13 cellular contexts compared by ENCODE assay signal in genomic region chr1:2528611-2528965, GRCh38. TPM values are rescaled to one million over a fixed set of nuclear protein-coding genes. Genes with fewer than 3 reads are reported as not detected.
DNase-seq lines count a peak whose midpoint lies in the region; ATAC-seq, FAIRE-seq and TF ChIP-seq lines count a peak whose summit lies in the region.
"Had no signal": no experiment of that assay in that cellular context is flagged by ENCODE, and none has a peak within 500 bp of the region (broad histone marks: within the 10 kb centered on the region; RNA-seq: fewer than 3 reads in every experiment).

No MANE protein-coding gene starts in this region.

- WGBS in heart right ventricle, 2 donors, result 58 to 63% methylated on average over 10 of the region's 10 CpGs
- 29% methylated on average over 10 of the region's 10 CpGs for WGBS in K562 (ENCODE audit: insufficient coverage, low coverage, missing lambda C conversion rate)

- in situ Hi-C loops in K562 (cut with MboI), result loop anchor here (25.0 kb wide), 1 partner anchor 341 kb away; the partner anchor contains the start of gene FAAP20

- CTCF ChIA-PET in K562 (lab: Yijun Ruan, JAX; ENCODE audit: low intra/inter-chr PET ratio), result no interaction called here

- peaks cover 25% of the 10 kb centered on the region for H3K79me2 ChIP-seq in K562 (ENCODE audit: control insufficient read depth, insufficient read depth, low read length)

- H3K27ac ChIP-seq in heart right ventricle (peak overlapping the region in 7 of 10 donors; percentile 13 to 89 (median 79)), K562 (ENCODE audit: extremely low read depth, low read depth, low read length) (no peak overlapping the region), layer of hippocampus (ENCODE audit: low read depth, low read length) (peak overlapping the region; percentile 46), tibial artery (peak overlapping the region; percentile 79 to 84)
- H3K27ac ChIP-seq: cardiac muscle cell, ovary had no signal

- intact Hi-C loops in heart right ventricle (cut with DNase I), result loop anchor here in 3 of 10 donors (2.0 to 10.0 kb wide), 5 partner anchors 18 to 331 kb away; partner anchors contain the start of genes PEX10 (in 1 of the 3) and PRXL2B (in 1 of the 3)
- intact Hi-C loops in left cardiac atrium (cut with DNase I), result no loop called here
- intact Hi-C loops in K562 (cut with micrococcal nuclease), result no loop called here
- intact Hi-C loops in tibial artery (cut with DNase I; ENCODE audit: low total_unique reads), result loop anchor here (2.0 to 5.0 kb wide), 2 partner anchors 136 to 334 kb away; partner anchors contain the start of genes FAAP20, MORN1 and RER1

- FAIRE-seq in K562 (lab: Jason Lieb, UNC), result no peak

- DNase-seq in heart right ventricle, result no peak
- no peak for DNase-seq in left cardiac atrium
- no peak for DNase-seq in K562 (ENCODE audit: extremely low read depth in 1 of 4, low spot score in 3 of 4)
- no peak for DNase-seq in tibial artery
- no peak for DNase-seq in T-helper 9 cell
- DNase-seq in NCI-H187 treated with DMSO at 0.1 percent for 48 hours (lab: John Stamatoyannopoulos, UW), result no peak
- DNase-seq: NCI-H2107 had no signal

- H3K4me3 ChIP-seq in heart right ventricle (peak overlapping the region in 7 of 10 donors; percentile 37 to 60 (median 53)), K562 (no peak overlapping the region), tibial artery (peak overlapping the region; percentile 49 to 53)
- H3K4me3 ChIP-seq: cardiac muscle cell, MG63, ovary had no signal

- H3K36me3 ChIP-seq in heart right ventricle (no peaks in the 10 kb centered on the region), K562 (ENCODE audit: control insufficient read depth, insufficient read depth, low read length) (peaks cover 15% of the 10 kb centered on the region; the same call in 1 of the 3 replicates), tibial artery (no peaks in the 10 kb centered on the region)
- H3K36me3 ChIP-seq: cardiac muscle cell, ovary had no signal

- H3K9ac ChIP-seq in K562 (ENCODE audit: insufficient read depth in 1 of 2, low read depth in 2 of 2, low read length in 2 of 2), result 0 out of 4 replicates have a peak overlapping the region, but pooled peaks of 1 of the 2 experiments have one; percentile 65

- peaks cover 0 to 66% (median 9%) of the 10 kb centered on the region in 7 donors for H3K27me3 ChIP-seq in heart right ventricle
- peaks cover 36 to 42% of the 10 kb centered on the region in 2 experiments; a peak in 4 of 5 replicates for H3K27me3 ChIP-seq in K562 (ENCODE audit: control insufficient read depth in 2 of 2, insufficient read depth in 2 of 2, low read length in 2 of 2)
- peaks cover 17% of the 10 kb centered on the region for H3K27me3 ChIP-seq in layer of hippocampus (ENCODE audit: control insufficient read depth, insufficient read depth, low read length)
- peaks cover 0 to 11% of the 10 kb centered on the region in 2 donors for H3K27me3 ChIP-seq in tibial artery
- H3K27me3 ChIP-seq: MG63 had no signal

- no peak for TF ChIP-seq EP300 in K562 (IDR thresholded peaks at IDR 0.05; ENCODE audit: low read length)

- peaks cover 13% of the 10 kb centered on the region for H3K9me1 ChIP-seq in K562 (ENCODE audit: control insufficient read depth, insufficient read depth, low read length)

- POLR2A ChIA-PET in K562 (lab: Yijun Ruan, JAX), result interaction anchor here (0.9 to 1.1 kb wide), 2 partner anchors 10 to 16 kb away, joined by 3 read pairs; no protein-coding TSS in a partner anchor

- H3K9me3 ChIP-seq in heart right ventricle, result no peaks in the 10 kb centered on the region
- no peaks in the 10 kb centered on the region for H3K9me3 ChIP-seq in K562 (replicated peaks; ENCODE audit: control insufficient read depth, insufficient read depth, low read depth, low read length)
- no peaks in the 10 kb centered on the region for H3K9me3 ChIP-seq in tibial artery
- H3K9me3 ChIP-seq: MG63, ovary had no signal

- 0 out of 2 replicates have a peak overlapping the region, but pooled peaks have one; percentile 72 for H2AFZ ChIP-seq in K562 (ENCODE audit: low read depth, low read length)

- TF ChIP-seq RAD21 in K562 (CRISPR knock-in tag; conservative IDR thresholded peaks at IDR 0.05 in 1 of 2, IDR thresholded peaks at IDR 0.05 in 1 of 2), result no peak

- H3K4me2 ChIP-seq in K562 (ENCODE audit: insufficient read depth, low read length), result no peak overlapping the region

- no peak for TF ChIP-seq POLR2A in K562 (conservative IDR thresholded peaks at IDR 0.05)

- BruUV-seq in K562 (replicated peaks; lab: Mats Ljungman, UMichigan), result no TSS peak

- H4K20me1 ChIP-seq in K562 (replicated peaks; ENCODE audit: control insufficient read depth, insufficient read depth, low read length), result peaks cover 34% of the 10 kb centered on the region

- no peak for TF ChIP-seq CTCF in heart right ventricle (IDR thresholded peaks at IDR 0.05)
- no peak for TF ChIP-seq CTCF in K562 (IDR thresholded peaks at IDR 0.05 in 2 of 3, conservative IDR thresholded peaks at IDR 0.05 in 1 of 3; ENCODE audit: insufficient read depth in 2 of 3, low read depth in 1 of 3, low read length in 3 of 3)
- no peak for TF ChIP-seq CTCF in tibial artery (IDR thresholded peaks at IDR 0.05)

- H3K4me1 ChIP-seq in heart right ventricle, result peaks cover 37 to 67% (median 63%) of the 10 kb centered on the region in 9 donors
- peaks cover 23 to 87% of the 10 kb centered on the region in 2 experiments; a peak in 4 of 5 replicates for H3K4me1 ChIP-seq in K562 (replicated peaks in 1 of 2; ENCODE audit: control insufficient read depth in 2 of 2, insufficient read depth in 2 of 2, low read length in 2 of 2)
- H3K4me1 ChIP-seq in tibial artery, result peaks cover 15 to 73% (median 69%) of the 10 kb centered on the region in 4 donors

- ATAC-seq in heart right ventricle (no peak), left cardiac atrium (no peak), K562 (no peak), HG03175 (IDR thresholded peaks at IDR 0.05; ENCODE audit: unreplicated experiment) (no peak)

RNA-seq across cellular contexts. Expression of gene HES5, which starts 1.5 kb away (rescaled TPM):
- total RNA-seq in heart right ventricle (1 to 10 TPM in 6 of 10 donors, under 1 TPM in 3, not detected in 1; 0.51 to 3.1 (median 1.4) TPM), left cardiac atrium (under 1 TPM; 0.91 to 0.99 TPM), K562 (2014; rRNA removed) (not detected in 2 replicates), K562 (2014; rRNA removed; fragmentation: Illumina TruSeq; extraction: Trizol) (not detected in 2 replicates), K562 (2015; rRNA removed; fragmentation: Illumina TruSeq; extraction: Trizol) (not detected in 2 replicates), K562 (2021) (not detected in 2 replicates)
- polyA plus RNA-seq in heart right ventricle (1 to 10 TPM; 1.0 to 1.1 TPM), K562 (2011; rRNA removed) (not detected in 2 replicates), K562 (2014; fragmentation: Illumina TruSeq; extraction: Trizol) (not detected in 2 replicates), K562 (2014; fragmentation: Nextera tagmentation; extraction: Ambion mirVana) (not detected), K562 (2014; rRNA removed) (not detected in 2 replicates)
- not detected in 2 replicates for total RNA-seq in K562 (2011; cell fraction: chromatin; rRNA removed; ENCODE audit: low replicate concordance)
- total RNA-seq in K562 (2011; cell fraction: nucleolus; rRNA removed), result not detected in 2 replicates
- not detected in 2 replicates for total RNA-seq in K562 (2011; cell fraction: nucleoplasm; rRNA removed)
- polyA plus RNA-seq in K562 (2011; cell fraction: cytosol; rRNA removed), result 0.04 TPM in 1 of 2 replicates, not detected in the other
- polyA plus RNA-seq in K562 (2011; cell fraction: nucleus; rRNA removed), result not detected in 2 replicates
- not detected in 2 replicates for polyA plus RNA-seq in K562 (2012)
- polyA minus RNA-seq in K562 (2011; rRNA and poly(A)+ RNA removed), result not detected in 2 replicates
- polyA minus RNA-seq in K562 (2011; cell fraction: cytosol; rRNA and poly(A)+ RNA removed), result not detected in 2 replicates
- polyA minus RNA-seq in K562 (2011; cell fraction: nucleus; rRNA and poly(A)+ RNA removed), result not detected in 2 replicates
- total RNA-seq: cardiac muscle cell had no signal
- polyA plus RNA-seq: AG04450, cardiac muscle cell had no signal

RNA-seq across cellular contexts. Expression of gene PANK4, which starts 2.2 kb away (rescaled TPM):
- total RNA-seq in heart right ventricle, result 10 to 100 TPM; 29.8 to 56.4 (median 35.2) TPM
- 10 to 100 TPM; 26.1 to 35.6 TPM for polyA plus RNA-seq in heart right ventricle
- 10 to 100 TPM; 37.5 to 40.6 TPM for total RNA-seq in left cardiac atrium
- total RNA-seq in K562 (2011; cell fraction: chromatin; rRNA removed; ENCODE audit: low replicate concordance), result 114 and 307 TPM in 2 replicates
- total RNA-seq in K562 (2011; cell fraction: nucleolus; rRNA removed), result 194 and 202 TPM in 2 replicates
- total RNA-seq in K562 (2011; cell fraction: nucleoplasm; rRNA removed), result 119 and 146 TPM in 2 replicates
- total RNA-seq in K562 (2014; rRNA removed), result 39.6 and 50.7 TPM in 2 replicates
- total RNA-seq in K562 (2014; rRNA removed; fragmentation: Illumina TruSeq; extraction: Trizol), result 15.3 and 19.2 TPM in 2 replicates
- total RNA-seq in K562 (2015; rRNA removed; fragmentation: Illumina TruSeq; extraction: Trizol), result 29.7 and 32.0 TPM in 2 replicates
- total RNA-seq in K562 (2021), result 55.6 and 61.3 TPM in 2 replicates
- 23.3 and 39.3 TPM in 2 replicates for polyA plus RNA-seq in K562 (2011; rRNA removed)
- polyA plus RNA-seq in K562 (2011; cell fraction: cytosol; rRNA removed), result 21.3 and 25.3 TPM in 2 replicates
- polyA plus RNA-seq in K562 (2011; cell fraction: nucleus; rRNA removed), result 181 and 249 TPM in 2 replicates
- 28.4 and 32.3 TPM in 2 replicates for polyA plus RNA-seq in K562 (2012)
- 31.5 and 31.8 TPM in 2 replicates for polyA plus RNA-seq in K562 (2014; fragmentation: Illumina TruSeq; extraction: Trizol)
- 1 to 10 TPM in 1 of 2 experiments, under 1 TPM in 1; 0.93 to 1.4 TPM for polyA plus RNA-seq in K562 (2014; fragmentation: Nextera tagmentation; extraction: Ambion mirVana)
- polyA plus RNA-seq in K562 (2014; rRNA removed), result 41.3 and 42.3 TPM in 2 replicates
- 22.3 and 22.4 TPM in 2 replicates for polyA minus RNA-seq in K562 (2011; rRNA and poly(A)+ RNA removed)
- 35.2 and 42.6 TPM in 2 replicates for polyA minus RNA-seq in K562 (2011; cell fraction: cytosol; rRNA and poly(A)+ RNA removed)
- polyA minus RNA-seq in K562 (2011; cell fraction: nucleus; rRNA and poly(A)+ RNA removed), result 116 and 142 TPM in 2 replicates

RNA-seq across cellular contexts. Expression of gene TNFRSF14, which starts 27.6 kb away (rescaled TPM):
- total RNA-seq in heart right ventricle, result 10 to 100 TPM in 7 of 10 donors, 1 to 10 TPM in 3; 7.5 to 43.8 (median 13.0) TPM
- polyA plus RNA-seq in heart right ventricle, result 10 to 100 TPM; 19.3 to 59.6 TPM
- total RNA-seq in left cardiac atrium, result 10 to 100 TPM; 21.6 to 22.6 TPM
- total RNA-seq in K562 (2011; cell fraction: chromatin; rRNA removed; ENCODE audit: low replicate concordance), result 2.5 and 7.5 TPM in 2 replicates
- 4.8 and 5.5 TPM in 2 replicates for total RNA-seq in K562 (2011; cell fraction: nucleolus; rRNA removed)
- total RNA-seq in K562 (2011; cell fraction: nucleoplasm; rRNA removed), result 3.3 and 3.4 TPM in 2 replicates
- total RNA-seq in K562 (2014; rRNA removed), result 0.68 and 0.73 TPM in 2 replicates
- total RNA-seq in K562 (2014; rRNA removed; fragmentation: Illumina TruSeq; extraction: Trizol), result 0.11 and 0.16 TPM in 2 replicates
- total RNA-seq in K562 (2015; rRNA removed; fragmentation: Illumina TruSeq; extraction: Trizol), result 1.1 and 1.3 TPM in 2 replicates
- 1.8 and 2.1 TPM in 2 replicates for total RNA-seq in K562 (2021)
- 0.68 and 1.3 TPM in 2 replicates for polyA plus RNA-seq in K562 (2011; rRNA removed)
- 0.97 and 1.0 TPM in 2 replicates for polyA plus RNA-seq in K562 (2011; cell fraction: cytosol; rRNA removed)
- polyA plus RNA-seq in K562 (2011; cell fraction: nucleus; rRNA removed), result 11.2 and 14.0 TPM in 2 replicates
- polyA plus RNA-seq in K562 (2012), result 3.3 and 11.5 TPM in 2 replicates
- polyA plus RNA-seq in K562 (2014; fragmentation: Illumina TruSeq; extraction: Trizol), result 0.58 and 0.89 TPM in 2 replicates
- polyA plus RNA-seq in K562 (2014; fragmentation: Nextera tagmentation; extraction: Ambion mirVana), result not detected
- 1.6 and 2.3 TPM in 2 replicates for polyA plus RNA-seq in K562 (2014; rRNA removed)
- 0.15 and 0.18 TPM in 2 replicates for polyA minus RNA-seq in K562 (2011; rRNA and poly(A)+ RNA removed)
- polyA minus RNA-seq in K562 (2011; cell fraction: cytosol; rRNA and poly(A)+ RNA removed), result not detected in 2 replicates
- polyA minus RNA-seq in K562 (2011; cell fraction: nucleus; rRNA and poly(A)+ RNA removed), result 1.6 and 2.0 TPM in 2 replicates

RNA-seq across cellular contexts. Expression of gene PLCH2, which starts 52.5 kb away (rescaled TPM):
- under 1 TPM in 8 of 10 donors, not detected in 2; 0.06 to 0.51 (median 0.09) TPM for total RNA-seq in heart right ventricle
- polyA plus RNA-seq in heart right ventricle, result under 1 TPM; 0.12 to 0.22 TPM
- total RNA-seq in left cardiac atrium, result under 1 TPM; 0.13 to 0.74 TPM
- total RNA-seq in K562 (2011; cell fraction: chromatin; rRNA removed; ENCODE audit: low replicate concordance), result 0.07 TPM in 1 of 2 replicates, not detected in the other
- not detected in 2 replicates for total RNA-seq in K562 (2011; cell fraction: nucleolus; rRNA removed)
- not detected in 2 replicates for total RNA-seq in K562 (2011; cell fraction: nucleoplasm; rRNA removed)
- not detected in 2 replicates for total RNA-seq in K562 (2014; rRNA removed)
- not detected in 2 replicates for total RNA-seq in K562 (2014; rRNA removed; fragmentation: Illumina TruSeq; extraction: Trizol)
- not detected in 2 replicates for total RNA-seq in K562 (2015; rRNA removed; fragmentation: Illumina TruSeq; extraction: Trizol)
- 0.04 and 0.16 TPM in 2 replicates for total RNA-seq in K562 (2021)
- not detected in 2 replicates for polyA plus RNA-seq in K562 (2011; rRNA removed)
- polyA plus RNA-seq in K562 (2011; cell fraction: cytosol; rRNA removed), result not detected in 2 replicates
- 0.01 and 0.04 TPM in 2 replicates for polyA plus RNA-seq in K562 (2011; cell fraction: nucleus; rRNA removed)
- not detected in 2 replicates for polyA plus RNA-seq in K562 (2012)
- polyA plus RNA-seq in K562 (2014; fragmentation: Illumina TruSeq; extraction: Trizol), result not detected in 2 replicates
- not detected for polyA plus RNA-seq in K562 (2014; fragmentation: Nextera tagmentation; extraction: Ambion mirVana)
- not detected in 2 replicates for polyA plus RNA-seq in K562 (2014; rRNA removed)
- not detected in 2 replicates for polyA minus RNA-seq in K562 (2011; rRNA and poly(A)+ RNA removed)
- not detected in 2 replicates for polyA minus RNA-seq in K562 (2011; cell fraction: cytosol; rRNA and poly(A)+ RNA removed)
- polyA minus RNA-seq in K562 (2011; cell fraction: nucleus; rRNA and poly(A)+ RNA removed), result not detected in 2 replicates

RNA-seq across cellular contexts. Expression of gene PRXL2B, which starts 58.0 kb away (rescaled TPM):
- total RNA-seq in heart right ventricle (10 to 100 TPM in 1 of 10 donors, 1 to 10 TPM in 9; 3.7 to 10.3 (median 5.3) TPM), left cardiac atrium (10 to 100 TPM; 10.8 to 14.1 TPM), K562 (2014; rRNA removed) (14.0 and 16.4 TPM in 2 replicates), K562 (2014; rRNA removed; fragmentation: Illumina TruSeq; extraction: Trizol) (3.3 and 4.1 TPM in 2 replicates), K562 (2015; rRNA removed; fragmentation: Illumina TruSeq; extraction: Trizol) (11.8 TPM in 2 replicates), K562 (2021) (25.3 and 28.1 TPM in 2 replicates)
- polyA plus RNA-seq in heart right ventricle (10 to 100 TPM in 1 of 2 donors, 1 to 10 TPM in 1; 6.8 to 12.0 TPM), K562 (2011; rRNA removed) (6.7 and 7.0 TPM in 2 replicates), K562 (2014; fragmentation: Illumina TruSeq; extraction: Trizol) (15.2 and 16.6 TPM in 2 replicates), K562 (2014; fragmentation: Nextera tagmentation; extraction: Ambion mirVana) (1 to 10 TPM in 1 of 2 experiments, under 1 TPM in 1; 0.99 to 1.7 TPM), K562 (2014; rRNA removed) (17.6 and 20.7 TPM in 2 replicates)
- total RNA-seq in K562 (2011; cell fraction: chromatin; rRNA removed; ENCODE audit: low replicate concordance), result 4.0 and 14.5 TPM in 2 replicates
- total RNA-seq in K562 (2011; cell fraction: nucleolus; rRNA removed), result 13.0 and 14.3 TPM in 2 replicates
- 5.5 and 8.1 TPM in 2 replicates for total RNA-seq in K562 (2011; cell fraction: nucleoplasm; rRNA removed)
- polyA plus RNA-seq in K562 (2011; cell fraction: cytosol; rRNA removed), result 9.9 and 25.7 TPM in 2 replicates
- polyA plus RNA-seq in K562 (2011; cell fraction: nucleus; rRNA removed), result 20.2 and 28.6 TPM in 2 replicates
- polyA plus RNA-seq in K562 (2012), result 11.9 and 22.1 TPM in 2 replicates
- polyA minus RNA-seq in K562 (2011; rRNA and poly(A)+ RNA removed), result 1.8 and 4.0 TPM in 2 replicates
- polyA minus RNA-seq in K562 (2011; cell fraction: cytosol; rRNA and poly(A)+ RNA removed), result 3.9 and 7.0 TPM in 2 replicates
- 5.4 and 6.8 TPM in 2 replicates for polyA minus RNA-seq in K562 (2011; cell fraction: nucleus; rRNA and poly(A)+ RNA removed)
